In the genomic region with DNA sequence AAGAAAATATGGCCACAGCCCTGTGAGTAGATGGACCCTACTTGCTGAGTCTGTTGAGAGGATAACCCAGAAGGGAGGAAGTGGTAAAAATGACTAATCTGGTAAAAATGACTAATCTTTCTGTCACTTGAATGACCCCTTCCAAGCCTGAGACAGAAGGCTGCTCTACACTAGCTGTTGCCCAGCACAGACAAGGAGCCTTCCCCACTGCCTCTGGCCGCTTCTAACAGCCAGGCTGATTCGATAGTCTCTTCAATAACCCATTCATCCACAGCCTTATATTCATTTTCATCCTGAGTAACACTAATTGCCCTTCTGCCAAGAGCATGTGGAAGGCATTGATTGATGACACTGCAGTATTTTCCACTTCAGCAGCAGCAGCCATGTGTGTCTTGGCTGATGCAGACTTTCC, we compare ENCODE assay signal across 8 cellular contexts. TPM values are rescaled to one million over a fixed set of nuclear protein-coding genes. Genes with fewer than 3 reads are reported as not detected.
DNase-seq lines count a peak whose midpoint lies in the region; ATAC-seq and TF ChIP-seq lines count a peak whose summit lies in the region.

No MANE protein-coding gene starts in this region.

- TF ChIP-seq CTCF in RWPE1 (conservative IDR thresholded peaks at IDR 0.05; ENCODE audit: low read depth): no peak
- no peak for TF ChIP-seq CTCF in CD4-positive, alpha-beta T cell (IDR thresholded peaks at IDR 0.05)
- TF ChIP-seq CTCF in vagina (IDR thresholded peaks at IDR 0.05): no peak
- no peak for TF ChIP-seq CTCF in sigmoid colon (IDR thresholded peaks at IDR 0.05)

- H3K36me3 Mint-ChIP-seq in CD4-positive, alpha-beta T cell (ENCODE audit: low read depth): no peaks in the 10 kb centered on the region

- H3K9me3 ChIP-seq in CD4-positive, alpha-beta T cell (ENCODE audit: control insufficient read depth, low read length): no peaks in the 10 kb centered on the region
- no peaks in the 10 kb centered on the region for H3K9me3 ChIP-seq in vagina
- H3K9me3 ChIP-seq in sigmoid colon: no peaks in the 10 kb centered on the region

- 80 to 83% methylated on average over 2 of the region's 2 CpGs for WGBS in sigmoid colon, 2 donors

- POLR2A ChIA-PET in RWPE1 (lab: Yijun Ruan, JAX; ENCODE audit: low non-redundant PET): no interaction called here
- POLR2A ChIA-PET in CD4-positive, alpha-beta T cell (lab: Charles Lee): no interaction called here

- H3K4me1 ChIP-seq in vagina (no peaks in the 10 kb centered on the region), sigmoid colon (no peaks in the 10 kb centered on the region)

- no peak overlapping the region for H3K27ac ChIP-seq in RWPE1
- no peak overlapping the region for H3K27ac ChIP-seq in CD4-positive, alpha-beta T cell (ENCODE audit: low read depth, low read length)
- no peak overlapping the region for H3K27ac ChIP-seq in vagina
- H3K27ac ChIP-seq in sigmoid colon: no peak overlapping the region

- ATAC-seq in GM18870 (IDR thresholded peaks at IDR 0.05; ENCODE audit: unreplicated experiment): peak; percentile 99
- peak; percentile 69 for ATAC-seq in HG03045 (IDR thresholded peaks at IDR 0.05; ENCODE audit: unreplicated experiment)
- ATAC-seq in CD4-positive, alpha-beta T cell (ENCODE audit: poor library complexity): no peak

- no peaks in the 10 kb centered on the region for H3K9me3 Mint-ChIP-seq in CD4-positive, alpha-beta T cell

- no peak overlapping the region for H3K27ac Mint-ChIP-seq in CD4-positive, alpha-beta T cell

- H3K27me3 Mint-ChIP-seq in CD4-positive, alpha-beta T cell: peaks cover 3% of the 10 kb centered on the region

- H3K27me3 ChIP-seq in CD4-positive, alpha-beta T cell (ENCODE audit: control insufficient read depth, insufficient read depth, low read length): no peaks in the 10 kb centered on the region
- H3K27me3 ChIP-seq in vagina: no peaks in the 10 kb centered on the region
- no peaks in the 10 kb centered on the region for H3K27me3 ChIP-seq in sigmoid colon

- CTCF ChIA-PET in RWPE1 (lab: Yijun Ruan, JAX): no interaction called here
- CTCF ChIA-PET in CD4-positive, alpha-beta T cell (lab: Charles Lee): no interaction called here

- H3K36me3 ChIP-seq in vagina (no peaks in the 10 kb centered on the region), sigmoid colon (no peaks in the 10 kb centered on the region)

- H3K4me1 Mint-ChIP-seq in CD4-positive, alpha-beta T cell (ENCODE audit: low read depth): no peaks in the 10 kb centered on the region

- intact Hi-C loops in CD4-positive, alpha-beta T cell (cut with DNase I, micrococcal nuclease): no loop called here
- intact Hi-C loops in vagina (cut with DNase I): no loop called here
- intact Hi-C loops in sigmoid colon (cut with DNase I): no loop called here

- TF ChIP-seq POLR2A in vagina (IDR thresholded peaks at IDR 0.05) (no peak), sigmoid colon (IDR thresholded peaks at IDR 0.05) (no peak)

- H3K4me3 Mint-ChIP-seq in CD4-positive, alpha-beta T cell: no peak overlapping the region

- TF ChIP-seq EP300 in sigmoid colon (IDR thresholded peaks at IDR 0.05): no peak

- DNase-seq in A172 (ENCODE audit: low spot score): peak; percentile 97
- peak; percentile 49 for DNase-seq in RWPE1 (ENCODE audit: low spot score)
- peak; percentile 79 for DNase-seq in iris pigment epithelial cell (ENCODE audit: low read depth)
- DNase-seq in CD4-positive, alpha-beta T cell: no peak
- DNase-seq in vagina (ENCODE audit: extremely low spot score in 2 of 2): no peak
- DNase-seq in sigmoid colon: no peak

- no peak overlapping the region for H3K4me3 ChIP-seq in vagina
- no peak overlapping the region for H3K4me3 ChIP-seq in sigmoid colon

RNA-seq across cellular contexts. Expression of a gene that starts 18.4 kb away (rescaled TPM):
- total RNA-seq in A172 (2014; rRNA removed; shearing (Covaris generic)): 0.55 TPM in 1 of 2 replicates, not detected in the other
- total RNA-seq in CD4-positive, alpha-beta T cell: not detected
- not detected for total RNA-seq in vagina
- total RNA-seq in sigmoid colon: under 1 TPM in 1 of 4 donors, not detected in 3; 0.66 TPM
- polyA plus RNA-seq in sigmoid colon: under 1 TPM in 2 of 3 donors, not detected in 1; 0.04 to 0.60 TPM

Comparison
In these comparisons a context has a peak if more than half of its experiments do, and no peak if none do; other contexts are left out.
1. DNase-seq: peak in A172 (single experiment), RWPE1 (single experiment) and iris pigment epithelial cell (single experiment); none in CD4-positive, alpha-beta T cell (0 of 10), vagina (0 of 2) and sigmoid colon (single experiment).